In the genomic region with DNA sequence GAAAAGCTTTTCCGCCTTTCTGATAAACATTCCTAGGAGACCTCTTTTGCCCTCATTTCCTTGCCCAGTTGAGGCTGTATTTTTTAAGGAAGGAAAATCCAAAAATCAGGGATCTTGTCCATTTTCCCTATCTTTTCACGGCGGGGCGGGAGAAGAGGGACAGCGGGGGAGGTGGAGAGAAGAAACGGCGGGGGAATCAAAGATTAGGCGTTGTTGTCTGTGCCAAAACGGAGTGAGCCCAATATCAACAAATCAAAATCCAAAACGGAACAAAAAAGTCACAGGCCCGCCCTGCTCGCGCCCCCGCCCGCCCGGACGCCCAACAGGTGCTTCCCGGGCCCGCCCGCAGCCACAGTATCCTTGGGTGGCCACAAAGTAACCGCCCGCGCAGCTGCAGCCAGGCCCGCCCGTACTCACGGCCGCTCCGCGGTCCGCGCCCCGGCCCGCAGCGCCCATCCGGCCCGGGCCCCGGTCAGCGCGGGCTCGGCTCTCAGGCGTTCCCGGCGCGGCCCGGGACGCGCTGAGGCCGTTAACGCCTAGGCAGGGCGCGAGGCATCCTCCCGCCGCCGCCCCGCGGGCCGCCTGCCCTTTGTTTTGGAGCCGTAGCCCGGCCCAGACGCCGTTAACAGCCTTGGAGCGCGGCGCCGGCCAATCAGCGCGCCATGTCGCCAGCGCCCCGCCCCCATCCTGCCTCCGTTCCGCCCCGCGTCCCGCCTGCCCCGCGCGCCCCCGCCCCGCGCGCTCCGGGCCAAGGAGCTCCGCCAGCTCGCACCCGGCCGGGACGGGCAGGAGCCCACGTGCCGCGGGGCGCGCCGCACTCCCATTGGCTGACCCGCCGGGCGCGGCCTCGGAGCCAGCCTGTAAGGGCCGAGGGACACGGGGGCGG, we compare ENCODE assay signal across 1 cellular context.
TF ChIP-seq lines count a peak whose summit lies in the region.

A gene with protein sequence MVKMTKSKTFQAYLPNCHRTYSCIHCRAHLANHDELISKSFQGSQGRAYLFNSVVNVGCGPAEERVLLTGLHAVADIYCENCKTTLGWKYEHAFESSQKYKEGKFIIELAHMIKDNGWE (minus strand): TSS at position 597 of the 886 bp plus-strand sequence. CDS start 25,050 bp downstream, outside the sequence.

TF ChIP-seq in HepG2, 621 proteins besides CTCF, POLR2A, EP300 and RAD21 (continued from another document and continues in another):
- TF ChIP-seq, protein P1, sequence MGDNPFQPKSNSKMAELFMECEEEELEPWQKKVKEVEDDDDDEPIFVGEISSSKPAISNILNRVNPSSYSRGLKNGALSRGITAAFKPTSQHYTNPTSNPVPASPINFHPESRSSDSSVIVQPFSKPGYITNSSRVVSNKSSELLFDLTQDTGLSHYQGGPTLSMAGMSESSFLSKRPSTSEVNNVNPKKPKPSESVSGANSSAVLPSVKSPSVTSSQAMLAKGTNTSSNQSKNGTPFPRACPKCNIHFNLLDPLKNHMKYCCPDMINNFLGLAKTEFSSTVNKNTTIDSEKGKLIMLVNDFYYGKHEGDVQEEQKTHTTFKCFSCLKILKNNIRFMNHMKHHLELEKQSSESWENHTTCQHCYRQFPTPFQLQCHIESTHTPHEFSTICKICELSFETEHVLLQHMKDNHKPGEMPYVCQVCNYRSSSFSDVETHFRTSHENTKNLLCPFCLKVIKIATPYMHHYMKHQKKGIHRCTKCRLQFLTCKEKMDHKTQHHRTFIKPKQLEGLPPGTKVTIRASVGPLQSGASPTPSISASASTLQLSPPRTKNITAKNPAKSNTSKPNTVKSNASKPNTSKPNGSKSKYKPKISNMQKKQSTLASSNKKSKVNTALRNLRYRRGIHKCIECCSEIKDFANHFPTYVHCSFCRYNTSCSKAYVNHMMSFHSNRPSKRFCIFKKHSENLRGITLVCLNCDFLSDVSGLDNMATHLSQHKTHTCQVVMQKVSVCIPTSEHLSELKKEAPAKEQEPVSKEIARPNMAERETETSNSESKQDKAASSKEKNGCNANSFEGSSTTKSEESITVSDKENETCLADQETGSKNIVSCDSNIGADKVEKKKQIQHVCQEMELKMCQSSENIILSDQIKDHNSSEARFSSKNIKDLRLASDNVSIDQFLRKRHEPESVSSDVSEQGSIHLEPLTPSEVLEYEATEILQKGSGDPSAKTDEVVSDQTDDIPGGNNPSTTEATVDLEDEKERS (CRISPR knock-in tag; IDR thresholded peaks at IDR 0.05), result no peak
- TF ChIP-seq, protein P2, sequence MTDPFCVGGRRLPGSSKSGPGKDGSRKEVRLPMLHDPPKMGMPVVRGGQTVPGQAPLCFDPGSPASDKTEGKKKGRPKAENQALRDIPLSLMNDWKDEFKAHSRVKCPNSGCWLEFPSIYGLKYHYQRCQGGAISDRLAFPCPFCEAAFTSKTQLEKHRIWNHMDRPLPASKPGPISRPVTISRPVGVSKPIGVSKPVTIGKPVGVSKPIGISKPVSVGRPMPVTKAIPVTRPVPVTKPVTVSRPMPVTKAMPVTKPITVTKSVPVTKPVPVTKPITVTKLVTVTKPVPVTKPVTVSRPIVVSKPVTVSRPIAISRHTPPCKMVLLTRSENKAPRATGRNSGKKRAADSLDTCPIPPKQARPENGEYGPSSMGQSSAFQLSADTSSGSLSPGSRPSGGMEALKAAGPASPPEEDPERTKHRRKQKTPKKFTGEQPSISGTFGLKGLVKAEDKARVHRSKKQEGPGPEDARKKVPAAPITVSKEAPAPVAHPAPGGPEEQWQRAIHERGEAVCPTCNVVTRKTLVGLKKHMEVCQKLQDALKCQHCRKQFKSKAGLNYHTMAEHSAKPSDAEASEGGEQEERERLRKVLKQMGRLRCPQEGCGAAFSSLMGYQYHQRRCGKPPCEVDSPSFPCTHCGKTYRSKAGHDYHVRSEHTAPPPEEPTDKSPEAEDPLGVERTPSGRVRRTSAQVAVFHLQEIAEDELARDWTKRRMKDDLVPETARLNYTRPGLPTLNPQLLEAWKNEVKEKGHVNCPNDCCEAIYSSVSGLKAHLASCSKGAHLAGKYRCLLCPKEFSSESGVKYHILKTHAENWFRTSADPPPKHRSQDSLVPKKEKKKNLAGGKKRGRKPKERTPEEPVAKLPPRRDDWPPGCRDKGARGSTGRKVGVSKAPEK (CRISPR knock-in tag; IDR thresholded peaks at IDR 0.05; ENCODE audit: borderline replicate concordance), result no peak
- TF ChIP-seq, protein P3, sequence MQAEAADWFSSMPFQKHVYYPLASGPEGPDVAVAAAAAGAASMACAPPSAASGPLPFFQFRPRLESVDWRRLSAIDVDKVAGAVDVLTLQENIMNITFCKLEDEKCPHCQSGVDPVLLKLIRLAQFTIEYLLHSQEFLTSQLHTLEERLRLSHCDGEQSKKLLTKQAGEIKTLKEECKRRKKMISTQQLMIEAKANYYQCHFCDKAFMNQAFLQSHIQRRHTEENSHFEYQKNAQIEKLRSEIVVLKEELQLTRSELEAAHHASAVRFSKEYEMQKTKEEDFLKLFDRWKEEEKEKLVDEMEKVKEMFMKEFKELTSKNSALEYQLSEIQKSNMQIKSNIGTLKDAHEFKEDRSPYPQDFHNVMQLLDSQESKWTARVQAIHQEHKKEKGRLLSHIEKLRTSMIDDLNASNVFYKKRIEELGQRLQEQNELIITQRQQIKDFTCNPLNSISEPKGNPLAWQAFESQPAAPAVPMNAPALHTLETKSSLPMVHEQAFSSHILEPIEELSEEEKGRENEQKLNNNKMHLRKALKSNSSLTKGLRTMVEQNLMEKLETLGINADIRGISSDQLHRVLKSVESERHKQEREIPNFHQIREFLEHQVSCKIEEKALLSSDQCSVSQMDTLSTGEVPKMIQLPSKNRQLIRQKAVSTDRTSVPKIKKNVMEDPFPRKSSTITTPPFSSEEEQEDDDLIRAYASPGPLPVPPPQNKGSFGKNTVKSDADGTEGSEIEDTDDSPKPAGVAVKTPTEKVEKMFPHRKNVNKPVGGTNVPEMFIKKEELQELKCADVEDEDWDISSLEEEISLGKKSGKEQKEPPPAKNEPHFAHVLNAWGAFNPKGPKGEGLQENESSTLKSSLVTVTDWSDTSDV (CRISPR knock-in tag; IDR thresholded peaks at IDR 0.05), result no peak; the same call in 1 of the 2 replicates
- no peak for TF ChIP-seq MBNL3 (CRISPR knock-in tag; conservative IDR thresholded peaks at IDR 0.05)
- TF ChIP-seq, protein P4, sequence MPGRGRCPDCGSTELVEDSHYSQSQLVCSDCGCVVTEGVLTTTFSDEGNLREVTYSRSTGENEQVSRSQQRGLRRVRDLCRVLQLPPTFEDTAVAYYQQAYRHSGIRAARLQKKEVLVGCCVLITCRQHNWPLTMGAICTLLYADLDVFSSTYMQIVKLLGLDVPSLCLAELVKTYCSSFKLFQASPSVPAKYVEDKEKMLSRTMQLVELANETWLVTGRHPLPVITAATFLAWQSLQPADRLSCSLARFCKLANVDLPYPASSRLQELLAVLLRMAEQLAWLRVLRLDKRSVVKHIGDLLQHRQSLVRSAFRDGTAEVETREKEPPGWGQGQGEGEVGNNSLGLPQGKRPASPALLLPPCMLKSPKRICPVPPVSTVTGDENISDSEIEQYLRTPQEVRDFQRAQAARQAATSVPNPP (CRISPR knock-in tag; IDR thresholded peaks at IDR 0.05), result peak; percentile 75; the same call in 1 of the 2 replicates
- 0 out of 2 replicates have a peak, but pooled peaks have one; percentile 31 for TF ChIP-seq ZNF33B (CRISPR knock-in tag; IDR thresholded peaks at IDR 0.05)
- no peak for TF ChIP-seq CBX2 (IDR thresholded peaks at IDR 0.05; ENCODE audit: low read depth, low read length)
- TF ChIP-seq CBX2 (CRISPR knock-in tag; IDR thresholded peaks at IDR 0.05; ENCODE audit: low read depth), result no peak
- TF ChIP-seq, protein P5, sequence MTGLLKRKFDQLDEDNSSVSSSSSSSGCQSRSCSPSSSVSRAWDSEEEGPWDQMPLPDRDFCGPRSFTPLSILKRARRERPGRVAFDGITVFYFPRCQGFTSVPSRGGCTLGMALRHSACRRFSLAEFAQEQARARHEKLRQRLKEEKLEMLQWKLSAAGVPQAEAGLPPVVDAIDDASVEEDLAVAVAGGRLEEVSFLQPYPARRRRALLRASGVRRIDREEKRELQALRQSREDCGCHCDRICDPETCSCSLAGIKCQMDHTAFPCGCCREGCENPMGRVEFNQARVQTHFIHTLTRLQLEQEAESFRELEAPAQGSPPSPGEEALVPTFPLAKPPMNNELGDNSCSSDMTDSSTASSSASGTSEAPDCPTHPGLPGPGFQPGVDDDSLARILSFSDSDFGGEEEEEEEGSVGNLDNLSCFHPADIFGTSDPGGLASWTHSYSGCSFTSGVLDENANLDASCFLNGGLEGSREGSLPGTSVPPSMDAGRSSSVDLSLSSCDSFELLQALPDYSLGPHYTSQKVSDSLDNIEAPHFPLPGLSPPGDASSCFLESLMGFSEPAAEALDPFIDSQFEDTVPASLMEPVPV (CRISPR knock-in tag; IDR thresholded peaks at IDR 0.05), result 0 out of 2 replicates have a peak, but pooled peaks have one; percentile 49
- TF ChIP-seq ZNF83 (CRISPR knock-in tag; IDR thresholded peaks at IDR 0.05; ENCODE audit: borderline replicate concordance), result no peak
- TF ChIP-seq ZFX (CRISPR knock-in tag; IDR thresholded peaks at IDR 0.05; ENCODE audit: low read depth), result peak; percentile 45; the same call in 1 of the 2 replicates
- TF ChIP-seq RBFOX2 (IDR thresholded peaks at IDR 0.05; ENCODE audit: low read depth, low read length), result 0 out of 2 replicates have a peak, but pooled peaks have one; percentile 34
- TF ChIP-seq, protein P6, sequence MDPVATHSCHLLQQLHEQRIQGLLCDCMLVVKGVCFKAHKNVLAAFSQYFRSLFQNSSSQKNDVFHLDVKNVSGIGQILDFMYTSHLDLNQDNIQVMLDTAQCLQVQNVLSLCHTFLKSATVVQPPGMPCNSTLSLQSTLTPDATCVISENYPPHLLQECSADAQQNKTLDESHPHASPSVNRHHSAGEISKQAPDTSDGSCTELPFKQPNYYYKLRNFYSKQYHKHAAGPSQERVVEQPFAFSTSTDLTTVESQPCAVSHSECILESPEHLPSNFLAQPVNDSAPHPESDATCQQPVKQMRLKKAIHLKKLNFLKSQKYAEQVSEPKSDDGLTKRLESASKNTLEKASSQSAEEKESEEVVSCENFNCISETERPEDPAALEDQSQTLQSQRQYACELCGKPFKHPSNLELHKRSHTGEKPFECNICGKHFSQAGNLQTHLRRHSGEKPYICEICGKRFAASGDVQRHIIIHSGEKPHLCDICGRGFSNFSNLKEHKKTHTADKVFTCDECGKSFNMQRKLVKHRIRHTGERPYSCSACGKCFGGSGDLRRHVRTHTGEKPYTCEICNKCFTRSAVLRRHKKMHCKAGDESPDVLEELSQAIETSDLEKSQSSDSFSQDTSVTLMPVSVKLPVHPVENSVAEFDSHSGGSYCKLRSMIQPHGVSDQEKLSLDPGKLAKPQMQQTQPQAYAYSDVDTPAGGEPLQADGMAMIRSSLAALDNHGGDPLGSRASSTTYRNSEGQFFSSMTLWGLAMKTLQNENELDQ (CRISPR knock-in tag; IDR thresholded peaks at IDR 0.05; ENCODE audit: borderline replicate concordance), result no peak
- TF ChIP-seq, protein P7, sequence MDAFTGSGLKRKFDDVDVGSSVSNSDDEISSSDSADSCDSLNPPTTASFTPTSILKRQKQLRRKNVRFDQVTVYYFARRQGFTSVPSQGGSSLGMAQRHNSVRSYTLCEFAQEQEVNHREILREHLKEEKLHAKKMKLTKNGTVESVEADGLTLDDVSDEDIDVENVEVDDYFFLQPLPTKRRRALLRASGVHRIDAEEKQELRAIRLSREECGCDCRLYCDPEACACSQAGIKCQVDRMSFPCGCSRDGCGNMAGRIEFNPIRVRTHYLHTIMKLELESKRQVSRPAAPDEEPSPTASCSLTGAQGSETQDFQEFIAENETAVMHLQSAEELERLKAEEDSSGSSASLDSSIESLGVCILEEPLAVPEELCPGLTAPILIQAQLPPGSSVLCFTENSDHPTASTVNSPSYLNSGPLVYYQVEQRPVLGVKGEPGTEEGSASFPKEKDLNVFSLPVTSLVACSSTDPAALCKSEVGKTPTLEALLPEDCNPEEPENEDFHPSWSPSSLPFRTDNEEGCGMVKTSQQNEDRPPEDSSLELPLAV (CRISPR knock-in tag; conservative IDR thresholded peaks at IDR 0.05; ENCODE audit: low read depth), result 0 out of 2 replicates have a peak, but pooled peaks have one; percentile 33
- TF ChIP-seq KDM4B (CRISPR knock-in tag; IDR thresholded peaks at IDR 0.05), result no peak
- TF ChIP-seq ZNF460 (CRISPR knock-in tag; IDR thresholded peaks at IDR 0.05; ENCODE audit: borderline replicate concordance), result no peak
- no peak for TF ChIP-seq ZNF768 (CRISPR knock-in tag; IDR thresholded peaks at IDR 0.05)
- no peak; the same call in 1 of the 2 replicates for TF ChIP-seq TOE1 (CRISPR knock-in tag; IDR thresholded peaks at IDR 0.05)
- no peak for TF ChIP-seq ZNF382 (CRISPR knock-in tag; IDR thresholded peaks at IDR 0.05; ENCODE audit: borderline replicate concordance)
- no peak for TF ChIP-seq ZEB1 (IDR thresholded peaks at IDR 0.05; ENCODE audit: insufficient replicate concordance, low read depth)
- TF ChIP-seq, protein P8, sequence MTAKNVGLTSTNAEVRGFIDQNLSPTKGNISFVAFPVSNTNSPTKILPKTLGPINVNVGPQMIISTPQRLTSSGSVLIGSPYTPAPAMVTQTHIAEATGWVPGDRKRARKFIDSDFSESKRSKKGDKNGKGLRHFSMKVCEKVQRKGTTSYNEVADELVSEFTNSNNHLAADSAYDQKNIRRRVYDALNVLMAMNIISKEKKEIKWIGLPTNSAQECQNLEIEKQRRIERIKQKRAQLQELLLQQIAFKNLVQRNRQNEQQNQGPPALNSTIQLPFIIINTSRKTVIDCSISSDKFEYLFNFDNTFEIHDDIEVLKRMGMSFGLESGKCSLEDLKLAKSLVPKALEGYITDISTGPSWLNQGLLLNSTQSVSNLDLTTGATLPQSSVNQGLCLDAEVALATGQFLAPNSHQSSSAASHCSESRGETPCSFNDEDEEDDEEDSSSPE (CRISPR knock-in tag; IDR thresholded peaks at IDR 0.05), result peak; percentile 71
- TF ChIP-seq ZNF501 (CRISPR knock-in tag; IDR thresholded peaks at IDR 0.05), result 0 out of 2 replicates have a peak, but pooled peaks have one; percentile 12
- TF ChIP-seq, protein P9, sequence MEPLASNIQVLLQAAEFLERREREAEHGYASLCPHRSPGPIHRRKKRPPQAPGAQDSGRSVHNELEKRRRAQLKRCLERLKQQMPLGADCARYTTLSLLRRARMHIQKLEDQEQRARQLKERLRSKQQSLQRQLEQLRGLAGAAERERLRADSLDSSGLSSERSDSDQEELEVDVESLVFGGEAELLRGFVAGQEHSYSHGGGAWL (CRISPR knock-in tag; IDR thresholded peaks at IDR 0.05), result peak; percentile 53; the same call in 1 of the 2 replicates
- TF ChIP-seq SP4 (CRISPR knock-in tag; IDR thresholded peaks at IDR 0.05), result peak; percentile 87
- 0 out of 2 replicates have a peak, but pooled peaks have one; percentile 31 for TF ChIP-seq ZNF235 (CRISPR knock-in tag; IDR thresholded peaks at IDR 0.05; ENCODE audit: borderline replicate concordance)
- TF ChIP-seq ZNF749 (CRISPR knock-in tag; IDR thresholded peaks at IDR 0.05; ENCODE audit: borderline replicate concordance), result peak; percentile 87
- peak; percentile 36 for TF ChIP-seq XRCC5 (optimal IDR thresholded peaks at IDR 0.05; ENCODE audit: low read length)
